Comparison of ENCODE assay signal across 12 cellular contexts in the genomic region with DNA sequence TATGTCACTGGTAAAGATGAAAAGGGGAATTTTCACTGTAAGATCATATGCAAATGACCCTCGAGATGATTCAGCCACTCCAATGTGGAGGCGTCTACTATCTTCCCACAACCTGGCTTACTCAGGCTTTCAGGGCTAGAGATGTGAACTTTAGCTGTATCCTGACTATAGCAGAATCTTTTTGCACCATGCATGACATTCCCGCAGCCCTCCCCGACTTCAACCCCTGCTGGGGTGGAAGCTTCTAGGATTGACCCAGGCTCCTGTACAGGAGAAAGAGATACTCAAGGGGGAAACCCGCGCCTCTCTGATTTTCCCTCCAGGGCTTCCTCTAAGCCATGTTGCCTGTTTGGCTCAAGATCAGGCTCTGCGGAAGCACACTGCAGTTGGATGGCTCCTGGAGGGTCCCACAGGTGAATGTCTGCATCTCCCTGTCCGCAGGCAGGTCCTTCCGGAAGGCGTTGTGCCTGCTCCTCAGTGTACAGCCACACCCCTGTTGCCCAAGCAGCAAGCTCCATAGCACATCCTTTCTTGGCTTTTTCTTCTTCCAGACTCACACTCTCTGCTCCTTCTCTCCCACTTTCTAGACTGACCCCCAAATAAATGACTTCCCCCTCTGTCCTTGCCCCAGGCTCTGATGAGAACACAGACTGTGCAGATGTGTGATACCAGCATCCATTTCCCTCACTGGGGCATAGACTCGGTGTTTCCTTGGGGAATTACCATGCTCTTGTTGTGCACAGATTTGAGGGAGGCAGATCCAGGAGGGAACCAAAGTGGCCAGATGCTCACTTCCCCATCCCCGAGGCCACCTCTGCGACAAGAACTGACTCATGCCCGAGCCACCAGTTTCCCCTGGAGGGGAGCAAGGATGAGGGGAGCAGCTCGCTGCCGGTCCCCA. TPM values are rescaled to one million over a fixed set of nuclear protein-coding genes. Genes with fewer than 3 reads are reported as not detected.
DNase-seq lines count a peak whose midpoint lies in the region; ATAC-seq, FAIRE-seq and TF ChIP-seq lines count a peak whose summit lies in the region.
"Had no signal": no experiment of that assay in that cellular context is flagged by ENCODE, and none has a peak within 500 bp of the region (broad histone marks: within the 10 kb centered on the region; RNA-seq: fewer than 3 reads in every experiment).

No MANE protein-coding gene starts in this region.

- peaks cover 49 to 50% of the 10 kb centered on the region in 2 donors for H3K27me3 Mint-ChIP-seq in natural killer cell treated with Interleukin-12 subunit alpha and Interleukin-12 subunit beta and Interleukin-15 and Interleukin-18, amount 100 ng/mL, for 72 hours
- H3K27me3 Mint-ChIP-seq in natural killer cell (ENCODE audit: low read depth in 2 of 2), result peaks cover 42 to 64% of the 10 kb centered on the region in 2 donors

- H3K56ac ChIP-seq in IMR-90 (ENCODE audit: extremely low read depth, insufficient read depth, low read length), result no peak overlapping the region

- no peaks in the 10 kb centered on the region for H3K79me1 ChIP-seq in IMR-90 (ENCODE audit: low read depth in 1 of 2, low read length in 2 of 2)

- dilution Hi-C loops in IMR-90 (cut with HindIII; ENCODE audit: low sequenced_read_pairs, unreplicated experiment), result no loop called here

- H4K5ac ChIP-seq in IMR-90 (ENCODE audit: low read depth, low read length), result no peak overlapping the region

- no peak overlapping the region for H3K9ac ChIP-seq in IMR-90 (ENCODE audit: low read depth, low read length)

- no peak overlapping the region for H2AK5ac ChIP-seq in IMR-90 (ENCODE audit: low read depth, low read length)

- no peak overlapping the region for H3K4me3 ChIP-seq in IMR-90 (ENCODE audit: insufficient read depth, low read depth, low read length)
- no peak overlapping the region for H3K4me3 ChIP-seq in epithelial cell of proximal tubule (ENCODE audit: low read depth, low read length)
- H3K4me3 ChIP-seq: colonic mucosa had no signal

- no peak overlapping the region for H3K4ac ChIP-seq in IMR-90 (ENCODE audit: low read depth, low read length)

- H3K4me2 ChIP-seq in IMR-90 (ENCODE audit: low read depth, low read length), result no peak overlapping the region

- H3K36me3 Mint-ChIP-seq in natural killer cell treated with Interleukin-12 subunit alpha and Interleukin-12 subunit beta and Interleukin-15 and Interleukin-18, amount 100 ng/mL, for 72 hours, result peaks cover 4% of the 10 kb centered on the region
- H3K36me3 Mint-ChIP-seq in natural killer cell, result no peaks in the 10 kb centered on the region

- no peak overlapping the region for H2AK9ac ChIP-seq in IMR-90 (replicated peaks; ENCODE audit: low read depth, low read length, poor library complexity)

- DNase-seq in natural killer cell treated with Interleukin-12 subunit alpha and Interleukin-12 subunit beta and Interleukin-15 and Interleukin-18, amount 100 ng/mL, for 72 hours (ENCODE audit: low spot score), result no peak
- no peak for DNase-seq in natural killer cell
- peak; percentile 47 for DNase-seq in IMR-90
- peak; percentile 4 for DNase-seq in epithelial cell of proximal tubule (ENCODE audit: low read depth)
- DNase-seq in urothelium cell line (ENCODE audit: low spot score), result no peak
- no peak for DNase-seq in DMS153 (lab: John Stamatoyannopoulos, UW)
- DNase-seq in NCI-H1417 treated with DMSO at 0.1 percent for 48 hours (lab: John Stamatoyannopoulos, UW), result no peak
- DNase-seq: CD8-positive, alpha-beta memory T cell; colonic mucosa; retina had no signal

- no peak overlapping the region for H2BK5ac ChIP-seq in IMR-90 (ENCODE audit: low read depth, low read length, poor library complexity, severe bottlenecking)

- no peak for TF ChIP-seq RAD21 in IMR-90 (IDR thresholded peaks at IDR 0.05; ENCODE audit: low read length)

- no peak overlapping the region for H3K27ac Mint-ChIP-seq in natural killer cell treated with Interleukin-12 subunit alpha and Interleukin-12 subunit beta and Interleukin-15 and Interleukin-18, amount 100 ng/mL, for 72 hours
- no peak overlapping the region for H3K27ac Mint-ChIP-seq in natural killer cell

- H2BK15ac ChIP-seq in IMR-90 (ENCODE audit: low read depth, low read length), result no peak overlapping the region

- H3K27me3 ChIP-seq in IMR-90 (ENCODE audit: control insufficient read depth, insufficient read depth, low read length), result peaks cover 6% of the 10 kb centered on the region; the same call in 1 of the 2 replicates
- H3K27me3 ChIP-seq: colonic mucosa had no signal

- H3K36me3 ChIP-seq in IMR-90 (ENCODE audit: control insufficient read depth, insufficient read depth, low read length), result no peaks in the 10 kb centered on the region
- H3K36me3 ChIP-seq: colonic mucosa had no signal

- intact Hi-C loops in natural killer cell (cut with micrococcal nuclease) (no loop called here), IMR-90 (cut with micrococcal nuclease) (no loop called here)

- no peak overlapping the region for H4K8ac ChIP-seq in IMR-90 (ENCODE audit: low read depth in 2 of 2, low read length in 2 of 2)

- H3K4me3 Mint-ChIP-seq in natural killer cell treated with Interleukin-12 subunit alpha and Interleukin-12 subunit beta and Interleukin-15 and Interleukin-18, amount 100 ng/mL, for 72 hours, result peak overlapping the region; percentile 46
- no peak overlapping the region for H3K4me3 Mint-ChIP-seq in natural killer cell
- H3K4me3 Mint-ChIP-seq: CD8-positive, alpha-beta memory T cell had no signal

- no peaks in the 10 kb centered on the region for H3K9me3 Mint-ChIP-seq in natural killer cell treated with Interleukin-12 subunit alpha and Interleukin-12 subunit beta and Interleukin-15 and Interleukin-18, amount 100 ng/mL, for 72 hours
- no peaks in the 10 kb centered on the region for H3K9me3 Mint-ChIP-seq in natural killer cell

- no peak overlapping the region for H2BK120ac ChIP-seq in IMR-90 (ENCODE audit: low read depth, low read length)

- in situ Hi-C loops in IMR-90 (cut with MboI; ENCODE audit: low sequenced_read_pairs), result no loop called here

- 80% methylated on average over 5 of the region's 16 CpGs; no CpG with 5 or more reads in 1 of the 2 experiments for WGBS in IMR-90 (ENCODE audit: extremely low coverage in 2 of 2, insufficient read length in 1 of 2), 2 experiments

- peak; percentile 78 to 88 for ATAC-seq in natural killer cell treated with Interleukin-12 subunit alpha and Interleukin-12 subunit beta and Interleukin-15 and Interleukin-18, amount 100 ng/mL, for 72 hours
- ATAC-seq in natural killer cell (no peak), IMR-90 (ENCODE audit: low read depth) (no peak), HG03097 (IDR thresholded peaks at IDR 0.05; ENCODE audit: low FRiP score, unreplicated experiment) (no peak)

- H2BK20ac ChIP-seq in IMR-90 (ENCODE audit: low read depth, low read length), result no peak overlapping the region

- no TSS peak for BruUV-seq in IMR-90 (replicated peaks; lab: Mats Ljungman, UMichigan)

- POLR2A ChIA-PET in IMR-90 (lab: Charles Lee; ENCODE audit: unreplicated experiment), result no interaction called here

- TF ChIP-seq POLR2A in IMR-90 (IDR thresholded peaks at IDR 0.05; ENCODE audit: low read depth, low read length), result no peak

- H3K18ac ChIP-seq in IMR-90 (ENCODE audit: low read depth, low read length), result no peak overlapping the region

- H3K14ac ChIP-seq in IMR-90 (replicated peaks; ENCODE audit: low read depth, low read length), result no peak overlapping the region

- H3K9me3 ChIP-seq in IMR-90 (ENCODE audit: control insufficient read depth, insufficient read depth, low read length), result no peaks in the 10 kb centered on the region
- H3K9me3 ChIP-seq: colonic mucosa had no signal

- FAIRE-seq in urothelium cell line (lab: Jason Lieb, UNC), result peak; percentile 92

- no peak for TF ChIP-seq CTCF in natural killer cell (IDR thresholded peaks at IDR 0.05)
- no peak for TF ChIP-seq CTCF in IMR-90 (conservative IDR thresholded peaks at IDR 0.05; ENCODE audit: low read depth, low read length)
- no peak for TF ChIP-seq CTCF in epithelial cell of proximal tubule (conservative IDR thresholded peaks at IDR 0.05; ENCODE audit: low read depth, low read length)

- H2AFZ ChIP-seq in IMR-90 (replicated peaks; ENCODE audit: low read length, poor library complexity), result no peak overlapping the region

- H4K91ac ChIP-seq in IMR-90 (ENCODE audit: insufficient read depth, low read depth, low read length), result no peak overlapping the region

- H3K4me1 ChIP-seq in IMR-90 (ENCODE audit: control insufficient read depth, insufficient read depth, low read length), result no peaks in the 10 kb centered on the region
- H3K4me1 ChIP-seq: colonic mucosa had no signal

- no peak overlapping the region for H3K23ac ChIP-seq in IMR-90 (ENCODE audit: low read depth, low read length)

- H3K27ac ChIP-seq in IMR-90 (ENCODE audit: insufficient read depth, low read length), result no peak overlapping the region
- H3K27ac ChIP-seq: colonic mucosa had no signal

- H3K9me1 ChIP-seq in IMR-90 (ENCODE audit: insufficient read depth, low read length), result no peaks in the 10 kb centered on the region

- H3K4me1 Mint-ChIP-seq in natural killer cell treated with Interleukin-12 subunit alpha and Interleukin-12 subunit beta and Interleukin-15 and Interleukin-18, amount 100 ng/mL, for 72 hours (ENCODE audit: low read depth in 2 of 2), result peaks cover 14 to 19% of the 10 kb centered on the region in 2 donors
- no peaks in the 10 kb centered on the region for H3K4me1 Mint-ChIP-seq in natural killer cell
- H3K4me1 Mint-ChIP-seq: CD8-positive, alpha-beta memory T cell had no signal

- CTCF ChIA-PET in IMR-90 (lab: Yijun Ruan, JAX), result interaction anchor here (0.7 kb wide), 1 partner anchor 521 kb away, joined by 3 read pairs; no protein-coding TSS in a partner anchor

- H4K20me1 ChIP-seq in IMR-90 (ENCODE audit: insufficient read depth, low read length), result no peaks in the 10 kb centered on the region

TF ChIP-seq in IMR-90, 13 proteins besides CTCF, POLR2A, EP300 and RAD21 (continues in another document):
- TF ChIP-seq MAFK (IDR thresholded peaks at IDR 0.05; ENCODE audit: low read depth, low read length) (no peak), CHD1 (IDR thresholded peaks at IDR 0.05; ENCODE audit: low read depth, low read length) (no peak)

RNA-seq across cellular contexts. Expression of a gene that starts 29.1 kb away (rescaled TPM):
- 100 to 1,000 TPM in 1 of 2 donors, 10 to 100 TPM in 1; 94.3 to 108 TPM for total RNA-seq in natural killer cell treated with Interleukin-12 subunit alpha and Interleukin-12 subunit beta and Interleukin-15 and Interleukin-18, amount 100 ng/mL, for 72 hours
- total RNA-seq in natural killer cell, result 10 to 100 TPM; 46.4 to 60.1 (median 46.4) TPM
- 65.1 and 85.5 TPM in 2 replicates for total RNA-seq in IMR-90 (2012; rRNA removed)
- polyA plus RNA-seq in IMR-90 (2012; rRNA removed), result 81.2 and 87.2 TPM in 2 replicates
- 17.6 and 33.7 TPM in 2 replicates for polyA plus RNA-seq in IMR-90 (2012; cell fraction: cytosol; rRNA removed)
- polyA plus RNA-seq in IMR-90 (2012; cell fraction: nucleus; rRNA removed; ENCODE audit: low replicate concordance), result 20.6 and 93.1 TPM in 2 replicates
- total RNA-seq in epithelial cell of proximal tubule, result 53.5 and 76.3 TPM in 2 replicates

RNA-seq across cellular contexts. Expression of a gene that starts 51.2 kb away (rescaled TPM):
- not detected for total RNA-seq in natural killer cell treated with Interleukin-12 subunit alpha and Interleukin-12 subunit beta and Interleukin-15 and Interleukin-18, amount 100 ng/mL, for 72 hours
- total RNA-seq in natural killer cell, result not detected
- not detected in 2 replicates for total RNA-seq in IMR-90 (2012; rRNA removed)
- polyA plus RNA-seq in IMR-90 (2012; rRNA removed), result not detected in 2 replicates
- not detected in 2 replicates for polyA plus RNA-seq in IMR-90 (2012; cell fraction: cytosol; rRNA removed)
- not detected in 2 replicates for polyA plus RNA-seq in IMR-90 (2012; cell fraction: nucleus; rRNA removed; ENCODE audit: low replicate concordance)
- not detected in 2 replicates for total RNA-seq in epithelial cell of proximal tubule
- total RNA-seq: CD8-positive, alpha-beta memory T cell; colonic mucosa; urinary bladder had no signal
- polyA plus RNA-seq: CD8-positive, alpha-beta memory T cell; urinary bladder had no signal

Comparison
In these comparisons a context has a peak if more than half of its experiments do, and no peak if none do; other contexts are left out.
1. ATAC-seq: peak in natural killer cell treated with Interleukin-12 subunit alpha and Interleukin-12 subunit beta and Interleukin-15 and Interleukin-18, amount 100 ng/mL, for 72 hours (2 of 2); none in natural killer cell (0 of 3), IMR-90 (single experiment) and HG03097 (single experiment).
2. DNase-seq: peak in IMR-90 (single experiment) and epithelial cell of proximal tubule (single experiment); none in natural killer cell treated with Interleukin-12 subunit alpha and Interleukin-12 subunit beta and Interleukin-15 and Interleukin-18, amount 100 ng/mL, for 72 hours (single experiment), natural killer cell (single experiment), urothelium cell line (single experiment), DMS153 (single experiment) and NCI-H1417 treated with DMSO at 0.1 percent for 48 hours (single experiment).